ENCODE assay signal across 8 cellular contexts in the genomic region with DNA sequence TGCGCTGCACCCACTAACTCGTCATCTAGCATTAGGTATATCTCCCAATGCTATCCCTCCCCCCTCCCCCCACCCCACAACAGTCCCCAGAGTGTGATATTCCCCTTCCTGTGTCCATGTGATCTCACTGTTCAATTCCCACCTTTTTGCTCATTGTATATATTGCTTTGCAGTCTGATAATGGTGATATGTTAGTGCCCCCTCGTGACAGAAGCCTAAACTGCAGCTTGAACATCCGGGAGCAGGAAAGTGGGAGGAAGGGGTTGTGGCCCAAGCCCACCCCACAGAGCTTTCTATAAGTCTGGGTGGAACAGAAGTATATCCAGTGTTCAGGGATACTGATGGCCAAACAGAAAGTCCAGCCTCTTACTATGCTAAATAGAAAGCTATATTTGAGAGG. TPM values are rescaled to one million over a fixed set of nuclear protein-coding genes. Genes with fewer than 3 reads are reported as not detected.
DNase-seq lines count a peak whose midpoint lies in the region; TF ChIP-seq lines count a peak whose summit lies in the region.
"Not testable (repeated sequence)": the region's sequence is repeated elsewhere in the genome, so short reads cannot be mapped to it uniquely, and the experiment has no call there.

No MANE protein-coding gene starts in this region.

- H3K27ac ChIP-seq in HL-60 (replicated peaks); WERI-Rb-1; stomach: not testable (repeated sequence)

- H3K4me1 Mint-ChIP-seq in nephron = not testable (repeated sequence)

- H3K27ac Mint-ChIP-seq in nephron = not testable (repeated sequence)

- DNase-seq in DMS53 (lab: John Stamatoyannopoulos, UW) = peak; percentile 57
- peak in 1 of 2 experiments; percentile 16 for DNase-seq in HL-60 (ENCODE audit: low read depth in 1 of 2, low spot score in 1 of 2)
- DNase-seq in NCI-H446 treated with DMSO at 0.1 percent for 48 hours (lab: John Stamatoyannopoulos, UW) = peak; percentile 0
- peak; percentile 40 for DNase-seq in WERI-Rb-1
- not testable (repeated sequence) for DNase-seq in astrocyte of the cerebellum (ENCODE audit: low read depth)
- DNase-seq in germinal center (ENCODE audit: low spot score) = peak; percentile 4
- DNase-seq in stomach = peak; percentile 31

- H3K9me3 Mint-ChIP-seq in nephron = not testable (repeated sequence)

- not testable (repeated sequence) for H3K36me3 ChIP-seq in WERI-Rb-1, stomach

- 2 to 43% (median 4%) methylated on average over 2 to 4 of the region's 4 CpGs for WGBS in stomach, 5 donors

- H3K4me1 ChIP-seq in stomach = not testable (repeated sequence)

- not testable (repeated sequence) for TF ChIP-seq EP300 in stomach (IDR thresholded peaks at IDR 0.05)

- not testable (repeated sequence) for H3K4me3 Mint-ChIP-seq in nephron

- H3K27me3 Mint-ChIP-seq in nephron (ENCODE audit: low read depth) = not testable (repeated sequence)

- not testable (repeated sequence) for H3K27me3 ChIP-seq in HL-60 (ENCODE audit: insufficient read depth, poor library complexity, severe bottlenecking); WERI-Rb-1 (ENCODE audit: insufficient read depth, low read depth, severe bottlenecking); stomach

- H3K4me3 ChIP-seq in HL-60 (replicated peaks; ENCODE audit: insufficient read depth, low read length); WERI-Rb-1 (ENCODE audit: low read depth, low read length); astrocyte of the cerebellum (ENCODE audit: low read depth, low read length); stomach: not testable (repeated sequence)

- TF ChIP-seq CTCF in HL-60 (IDR thresholded peaks at IDR 0.05; ENCODE audit: insufficient read depth, low read length) (peak; percentile 19), WERI-Rb-1 (IDR thresholded peaks at IDR 0.05; ENCODE audit: low read depth, low read length) (peak; percentile 48), astrocyte of the cerebellum (IDR thresholded peaks at IDR 0.05; ENCODE audit: low read depth, low read length, missing control alignments) (peak; percentile 59), nephron (IDR thresholded peaks at IDR 0.05; ENCODE audit: unreplicated experiment in 3 of 3) (peak; percentile 35 to 42 (median 39)), stomach (IDR thresholded peaks at IDR 0.05) (peak in 2 of 7 experiments; percentile 19 to 20)

- intact Hi-C loops in stomach (cut with DNase I; ENCODE audit: low total_unique reads) = not testable (repeated sequence)

- in situ Hi-C loops in astrocyte of the cerebellum (cut with HindIII; ENCODE audit: low sequenced_read_pairs) = not testable (repeated sequence)

- not testable (repeated sequence) for H3K9me3 ChIP-seq in WERI-Rb-1 (ENCODE audit: severe bottlenecking); stomach

- TF ChIP-seq POLR2A in stomach (IDR thresholded peaks at IDR 0.05) = not testable (repeated sequence)

- H3K36me3 Mint-ChIP-seq in nephron (ENCODE audit: low read depth) = not testable (repeated sequence)

RNA-seq across cellular contexts. Expression of gene RAB40A, which starts 29.6 kb away (rescaled TPM):
- under 1 TPM in 2 of 5 donors, not detected in 3; 0.58 to 0.73 TPM for total RNA-seq in stomach
- under 1 TPM; 0.19 to 0.98 (median 0.61) TPM for polyA plus RNA-seq in stomach
